ENCODE assay signal across 13 cellular contexts in genomic region chr12:52250048-52250990, GRCh38. TPM values are rescaled to one million over a fixed set of nuclear protein-coding genes. Genes with fewer than 3 reads are reported as not detected.
A peak's percentile ranks its signal among the peaks of the same experiment; 100 is the strongest.
DNase-seq lines count a peak whose midpoint lies in the region; ATAC-seq and TF ChIP-seq lines count a peak whose summit lies in the region.
"Had no signal": no experiment of that assay in that cellular context is flagged by ENCODE, and none has a peak within 500 bp of the region (broad histone marks: within the 10 kb centered on the region; RNA-seq: fewer than 3 reads in every experiment).

No MANE protein-coding gene starts in this region.

- intact Hi-C loops in spleen (cut with DNase I; ENCODE audit: low total_unique reads) = no loop called here

- 32 to 58% (median 34%) methylated on average over 29 to 52 of the region's 52 CpGs for WGBS in spleen, 5 donors

- H3K4me1 Mint-ChIP-seq in endothelial cell (ENCODE audit: unreplicated experiment) = peaks cover 8% of the 10 kb centered on the region
- peaks cover 52% of the 10 kb centered on the region for H3K4me1 Mint-ChIP-seq in nephron progenitor cell

- no peak for TF ChIP-seq CTCF in endothelial cell (IDR thresholded peaks at IDR 0.05; ENCODE audit: unreplicated experiment)
- TF ChIP-seq CTCF in nephron progenitor cell (IDR thresholded peaks at IDR 0.05) = peak; percentile 32
- TF ChIP-seq CTCF in spleen (IDR thresholded peaks at IDR 0.05 in 8 of 11, conservative IDR thresholded peaks at IDR 0.05 in 3 of 11) = no peak

- H3K36me3 ChIP-seq in HUES6 (ENCODE audit: control insufficient read depth, insufficient read depth, low read length) = no peaks in the 10 kb centered on the region
- no peaks in the 10 kb centered on the region for H3K36me3 ChIP-seq in spleen
- H3K36me3 ChIP-seq: esophagus squamous epithelium had no signal

- ATAC-seq in GM21390 (IDR thresholded peaks at IDR 0.05; ENCODE audit: unreplicated experiment) = no peak
- ATAC-seq: activated CD4-positive, CD25-positive, alpha-beta regulatory T cell treated with anti-CD3 and anti-CD28 coated beads, Interleukin-2, amount 50 U/mL, for 24 hours had no signal

- peak overlapping the region; percentile 36 for H3K27ac Mint-ChIP-seq in endothelial cell (ENCODE audit: unreplicated experiment)
- H3K27ac Mint-ChIP-seq in nephron progenitor cell = no peak overlapping the region

- H3K4me3 ChIP-seq in HUES6 (ENCODE audit: low read depth, low read length) (peak overlapping the region; percentile 37), spleen (no peak overlapping the region)
- H3K4me3 ChIP-seq: esophagus squamous epithelium had no signal

- H3K4me1 ChIP-seq in HUES6 (ENCODE audit: control insufficient read depth, insufficient read depth, low read length) (peaks cover 19% of the 10 kb centered on the region; the same call in 1 of the 2 replicates), spleen (peaks cover 0 to 9% (median 2%) of the 10 kb centered on the region in 6 donors)

- no peak overlapping the region for H3K27ac ChIP-seq in HUES6 (ENCODE audit: low read depth, low read length)
- H3K27ac ChIP-seq in spleen = no peak overlapping the region

- H3K27me3 ChIP-seq in HUES6 (ENCODE audit: control insufficient read depth, insufficient read depth, low read length) (peaks cover 87% of the 10 kb centered on the region), spleen (replicated peaks in 1 of 7) (peaks cover 0 to 68% (median 8%) of the 10 kb centered on the region in 7 donors)

- no peak for TF ChIP-seq POLR2A in spleen (IDR thresholded peaks at IDR 0.05)

- H3K9me3 ChIP-seq in HUES6 (ENCODE audit: control insufficient read depth, insufficient read depth, low read depth, low read length) = no peaks in the 10 kb centered on the region
- H3K9me3 ChIP-seq in spleen = no peaks in the 10 kb centered on the region
- H3K9me3 ChIP-seq: esophagus squamous epithelium had no signal

- no peak overlapping the region for H3K9ac ChIP-seq in HUES6 (ENCODE audit: low read length)

- H3K9me3 Mint-ChIP-seq in endothelial cell (ENCODE audit: unreplicated experiment) (no peaks in the 10 kb centered on the region), nephron progenitor cell (no peaks in the 10 kb centered on the region)

- H3K4me3 Mint-ChIP-seq in endothelial cell (ENCODE audit: unreplicated experiment) (no peak overlapping the region), nephron progenitor cell (peak overlapping the region; percentile 65)

- H3K36me3 Mint-ChIP-seq in endothelial cell (ENCODE audit: low read depth, unreplicated experiment) (no peaks in the 10 kb centered on the region), nephron progenitor cell (ENCODE audit: low read depth) (no peaks in the 10 kb centered on the region)

- DNase-seq in ELF-1 (ENCODE audit: low read depth, low spot score) (peak; percentile 59), endothelial cell (ENCODE audit: low spot score) (peak; percentile 58), nephron progenitor cell (peak; percentile 69), amygdala (lab: John Stamatoyannopoulos, UW) (no peak), SW480 (ENCODE audit: low spot score) (no peak), spleen (no peak)
- DNase-seq: activated naive CD4-positive, alpha-beta T cell; cerebellar nuclear complex; esophagus squamous epithelium; substantia nigra had no signal

- H3K27me3 Mint-ChIP-seq in endothelial cell (ENCODE audit: unreplicated experiment) = peaks cover 20% of the 10 kb centered on the region
- H3K27me3 Mint-ChIP-seq in nephron progenitor cell (ENCODE audit: low read depth, poor library complexity) = peaks cover 80% of the 10 kb centered on the region

RNA-seq across cellular contexts. Expression of gene KRT7, which starts 17.3 kb away (rescaled TPM):
- not detected for total RNA-seq in endothelial cell (ENCODE audit: unreplicated experiment)
- 1 to 10 TPM in 1 of 7 donors, under 1 TPM in 3, not detected in 3; 0.73 to 1.5 (median 0.83) TPM for total RNA-seq in spleen
- 1 to 10 TPM; 1.2 to 1.9 (median 1.6) TPM for polyA plus RNA-seq in spleen

RNA-seq across cellular contexts. Expression of gene KRT86, which starts 24.1 kb away (rescaled TPM):
- total RNA-seq in endothelial cell (ENCODE audit: unreplicated experiment) (not detected), spleen (under 1 TPM in 2 of 7 donors, not detected in 5; 0.17 to 0.26 TPM)
- under 1 TPM in 2 of 3 donors, not detected in 1; 0.08 to 0.09 TPM for polyA plus RNA-seq in spleen
- total RNA-seq: esophagus squamous epithelium had no signal

RNA-seq across cellular contexts. Expression of gene KRT81, which starts 41.0 kb away (rescaled TPM):
- total RNA-seq in endothelial cell (ENCODE audit: unreplicated experiment) (not detected), spleen (not detected)
- under 1 TPM in 2 of 3 donors, not detected in 1; 0.05 to 0.37 TPM for polyA plus RNA-seq in spleen
- total RNA-seq: esophagus squamous epithelium had no signal

RNA-seq across cellular contexts. Expression of gene KRT80, which starts 58.5 kb away (rescaled TPM):
- total RNA-seq in endothelial cell (ENCODE audit: unreplicated experiment) (1.5 TPM), spleen (under 1 TPM in 2 of 7 donors, not detected in 5; 0.17 to 0.37 TPM)
- polyA plus RNA-seq in spleen = under 1 TPM in 1 of 3 donors, not detected in 2; 0.03 TPM

Comparison
In these comparisons a context has a peak if more than half of its experiments do, and no peak if none do; other contexts are left out.
1. DNase-seq: peak in ELF-1 (single experiment), endothelial cell (single experiment) and nephron progenitor cell (single experiment); none in amygdala (0 of 56), SW480 (single experiment) and spleen (single experiment).